Comparison of ENCODE assay signal across 11 cellular contexts in genomic region chr17:15384142-15384803, GRCh38. TPM values are rescaled to one million over a fixed set of nuclear protein-coding genes. Genes with fewer than 3 reads are reported as not detected.
DNase-seq lines count a peak whose midpoint lies in the region; ATAC-seq and TF ChIP-seq lines count a peak whose summit lies in the region.
"Had no signal": no experiment of that assay in that cellular context is flagged by ENCODE, and none has a peak within 500 bp of the region (broad histone marks: within the 10 kb centered on the region; RNA-seq: fewer than 3 reads in every experiment).

No MANE protein-coding gene starts in this region.

- no peaks in the 10 kb centered on the region for H3K36me3 ChIP-seq in ascending aorta
- H3K36me3 ChIP-seq in right atrium auricular region, result no peaks in the 10 kb centered on the region

- no peak for ATAC-seq in omental fat pad (ENCODE audit: low FRiP score)
- no peak for ATAC-seq in HG02571 (IDR thresholded peaks at IDR 0.05; ENCODE audit: unreplicated experiment)
- ATAC-seq in HG03097 (IDR thresholded peaks at IDR 0.05; ENCODE audit: low FRiP score, unreplicated experiment), result no peak
- ATAC-seq: activated CD4-positive, CD25-positive, alpha-beta regulatory T cell treated with anti-CD3 and anti-CD28 coated beads, Interleukin-2, amount 50 U/mL, for 24 hours; CD8-positive, alpha-beta T cell; HCT116 had no signal

- no peak for TF ChIP-seq CTCF in ascending aorta (IDR thresholded peaks at IDR 0.05)
- no peak for TF ChIP-seq CTCF in right atrium auricular region (IDR thresholded peaks at IDR 0.05)
- no peak for TF ChIP-seq CTCF in omental fat pad (IDR thresholded peaks at IDR 0.05)

- H3K27me3 ChIP-seq in ascending aorta, result no peaks in the 10 kb centered on the region
- H3K27me3 ChIP-seq in right atrium auricular region, result no peaks in the 10 kb centered on the region

- H3K4me1 ChIP-seq in ascending aorta (no peaks in the 10 kb centered on the region), right atrium auricular region (peaks cover 0 to 5% of the 10 kb centered on the region in 2 donors)

- peak overlapping the region; percentile 22 to 35 for H3K27ac ChIP-seq in ascending aorta
- H3K27ac ChIP-seq in right atrium auricular region, result peak overlapping the region; percentile 61 to 68

- intact Hi-C loops in ascending aorta (cut with DNase I), result no loop called here

- H3K4me3 ChIP-seq in ascending aorta, result peak overlapping the region; percentile 20 to 55
- peak overlapping the region in 1 of 2 donors; percentile 35 for H3K4me3 ChIP-seq in right atrium auricular region

- peak; percentile 51 for DNase-seq in AG20443 (ENCODE audit: low spot score)
- DNase-seq in ascending aorta (ENCODE audit: low spot score in 2 of 2), result no peak
- peak; percentile 82 for DNase-seq in right atrium auricular region (ENCODE audit: low spot score)
- DNase-seq in putamen (ENCODE audit: low spot score), result peak; percentile 38
- DNase-seq in omental fat pad (ENCODE audit: low spot score), result no peak
- no peak for DNase-seq in activated effector memory CD4-positive, alpha-beta T cell treated with anti-CD3 and anti-CD28 coated beads, Interleukin-2, amount 50 U/mL, for 16 hours
- DNase-seq: CD8-positive, alpha-beta T cell had no signal

- H3K9me3 ChIP-seq in ascending aorta (no peaks in the 10 kb centered on the region), right atrium auricular region (no peaks in the 10 kb centered on the region)

RNA-seq across cellular contexts. Expression of gene TEKT3, which starts 42.9 kb away (rescaled TPM):
- total RNA-seq in ascending aorta (not detected), right atrium auricular region (not detected), omental fat pad (under 1 TPM in 2 of 4 donors, not detected in 2; 0.44 to 0.79 TPM)

Comparison
In these comparisons a context has a peak if more than half of its experiments do, and no peak if none do; other contexts are left out.
1. DNase-seq: peak in AG20443 (single experiment), right atrium auricular region (single experiment) and putamen (single experiment); none in ascending aorta (0 of 2), omental fat pad (single experiment) and activated effector memory CD4-positive, alpha-beta T cell treated with anti-CD3 and anti-CD28 coated beads, Interleukin-2, amount 50 U/mL, for 16 hours (single experiment).